1 cellular context compared by ENCODE assay signal in genomic region chr13:86559915-86560314, GRCh38.
TF ChIP-seq lines count a peak whose summit lies in the region.

No MANE protein-coding gene starts in this region.

TF ChIP-seq in WTC11, 78 proteins besides CTCF, POLR2A, EP300 and RAD21 (continued from another document):
- TF ChIP-seq PREB (CRISPR knock-in tag; IDR thresholded peaks at IDR 0.05; ENCODE audit: borderline replicate concordance) (no peak), HMGXB4 (CRISPR knock-in tag; IDR thresholded peaks at IDR 0.05) (no peak)
